Comparison of ENCODE assay signal across 27 cellular contexts in the genomic region with DNA sequence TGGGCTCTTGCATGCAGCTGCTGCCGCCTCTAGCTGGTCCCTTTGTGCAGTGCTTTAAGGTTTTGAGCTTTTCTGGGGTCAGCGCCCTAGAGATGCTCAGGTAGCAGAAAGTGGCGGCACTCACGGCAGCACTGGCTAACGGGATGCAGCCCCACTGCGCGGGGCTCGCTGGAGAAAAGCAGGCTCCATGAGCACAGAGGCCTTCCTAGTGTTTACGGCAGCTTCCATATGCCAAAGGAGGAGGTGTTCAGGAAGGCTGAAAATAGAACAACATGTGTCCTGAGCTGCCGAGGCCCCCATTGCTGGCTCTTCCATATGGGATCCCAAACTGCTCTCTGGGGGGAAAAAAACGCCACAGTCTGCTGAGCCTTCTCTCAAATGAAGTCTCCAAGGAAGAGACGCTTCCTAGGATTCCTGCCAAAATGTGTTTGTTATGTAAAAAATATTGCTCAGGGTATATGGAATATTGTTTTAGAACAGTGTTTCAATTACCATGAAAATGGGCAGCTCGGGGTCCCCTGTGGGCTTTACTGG.
DNase-seq lines count a peak whose midpoint lies in the region; ATAC-seq and TF ChIP-seq lines count a peak whose summit lies in the region.
"Had no signal": no experiment of that assay in that cellular context is flagged by ENCODE, and none has a peak within 500 bp of the region (broad histone marks: within the 10 kb centered on the region; RNA-seq: fewer than 3 reads in every experiment).

No MANE protein-coding gene starts in this region.

- no peak for TF ChIP-seq POLR2A in prostate gland (IDR thresholded peaks at IDR 0.05)

- in situ Hi-C loops in GM23248 (cut with MboI) = no loop called here

- H3K27me3 ChIP-seq in BLaER1 treated with 17β-estradiol and CSF1 and Interleukin-3, amounts not matched to agents 10 nM and 100 nM = peaks cover 0 to 16% (median 0%) of the 10 kb centered on the region in 11 experiments; a peak in 4 of 22 replicates
- H3K27me3 ChIP-seq in GM23248 (replicated peaks; ENCODE audit: insufficient read depth) = no peaks in the 10 kb centered on the region
- H3K27me3 ChIP-seq in prostate gland (replicated peaks; ENCODE audit: insufficient read depth) = no peaks in the 10 kb centered on the region
- H3K27me3 ChIP-seq: gastroesophageal sphincter, neutrophil, SJSA1, tibial nerve had no signal

- peaks cover 0 to 62% (median 17%) of the 10 kb centered on the region in 11 experiments; a peak in 14 of 22 replicates for H3K36me3 ChIP-seq in BLaER1 treated with 17β-estradiol and CSF1 and Interleukin-3, amounts not matched to agents 10 nM and 100 nM
- peaks cover 76% of the 10 kb centered on the region for H3K36me3 ChIP-seq in GM23248 (ENCODE audit: low read depth)
- H3K36me3 ChIP-seq in prostate gland = peaks cover 0 to 7% of the 10 kb centered on the region in 2 donors

- H3K79me2 ChIP-seq in GM23248 (ENCODE audit: insufficient read depth) = peaks cover 48% of the 10 kb centered on the region

- TF ChIP-seq CTCF in prostate gland (IDR thresholded peaks at IDR 0.05) = no peak

- POLR2A ChIA-PET in activated CD4-positive, alpha-beta memory T cell treated with anti-CD3 and anti-CD28 coated beads for 36 hours (lab: Charles Lee) = no interaction called here
- POLR2A ChIA-PET in activated CD4-positive, alpha-beta memory T cell treated with anti-CD3 and anti-CD28 coated beads, Interleukin-2, amount 10 ng/mL, durations not matched to agents 7 days and 5 days (lab: Charles Lee) = interaction anchor here (1.5 kb wide), 1 partner anchor 9 kb away, joined by 5 read pairs; no protein-coding TSS in a partner anchor

- H3K27me3 Mint-ChIP-seq in activated CD4-positive, alpha-beta memory T cell treated with anti-CD3 and anti-CD28 coated beads for 36 hours = no peaks in the 10 kb centered on the region
- H3K27me3 Mint-ChIP-seq in activated CD4-positive, alpha-beta memory T cell treated with anti-CD3 and anti-CD28 coated beads, Interleukin-2, amount 10 ng/mL, durations not matched to agents 7 days and 5 days = no peaks in the 10 kb centered on the region
- no peaks in the 10 kb centered on the region for H3K27me3 Mint-ChIP-seq in T-helper 17 cell
- H3K27me3 Mint-ChIP-seq: stimulated activated naive CD8-positive, alpha-beta T cell treated with anti-CD3 and anti-CD28 coated beads, Interleukin-15, Interleukin-2, amounts not matched to agents 100 ng/mL and 50 ng/mL, for 24 hours; T-cell had no signal

- ATAC-seq in T-helper 17 cell (no peak), HG03460 (IDR thresholded peaks at IDR 0.05; ENCODE audit: unreplicated experiment) (no peak)
- ATAC-seq: activated naive CD4-positive, alpha-beta T cell treated with anti-CD3 and anti-CD28 coated beads, Interleukin-2, amount 50 U/mL, for 72 hours; gastroesophageal sphincter; K562; T-cell had no signal

- intact Hi-C loops in activated CD4-positive, alpha-beta memory T cell treated with anti-CD3 and anti-CD28 coated beads for 36 hours (cut with micrococcal nuclease) = no loop called here
- intact Hi-C loops in prostate gland (cut with DNase I) = no loop called here

- no peak for DNase-seq in activated CD4-positive, alpha-beta memory T cell treated with anti-CD3 and anti-CD28 coated beads for 36 hours
- no peak for DNase-seq in activated CD4-positive, alpha-beta memory T cell treated with anti-CD3 and anti-CD28 coated beads, Interleukin-2, amount 10 ng/mL, durations not matched to agents 7 days and 5 days
- DNase-seq in T-helper 17 cell = no peak
- DNase-seq in inferior parietal cortex (ENCODE audit: extremely low spot score) = peak; percentile 72
- no peak for DNase-seq in GM23248
- DNase-seq in prostate gland (ENCODE audit: low spot score) = no peak
- DNase-seq: activated CD4-positive, alpha-beta T cell treated with anti-CD3 and anti-CD28 coated beads for 1 hour; activated CD8-positive, alpha-beta memory T cell treated with anti-CD3 and anti-CD28 coated beads for 24 hours; dermis blood vessel endothelial cell; GDM1; hypothalamus; immature natural killer cell; mesendoderm; NCI-H1105; NCI-H2081; NCI-H446; NCI-H774; T-cell had no signal

- peaks cover 9 to 35% (median 19%) of the 10 kb centered on the region in 10 experiments; a peak in 18 of 20 replicates for H3K4me1 ChIP-seq in BLaER1 treated with 17β-estradiol and CSF1 and Interleukin-3, amounts not matched to agents 10 nM and 100 nM
- no peaks in the 10 kb centered on the region for H3K4me1 ChIP-seq in GM23248 (ENCODE audit: insufficient read depth)
- no peaks in the 10 kb centered on the region for H3K4me1 ChIP-seq in prostate gland (replicated peaks)
- H3K4me1 ChIP-seq: SJSA1 had no signal

- H3K9me2 ChIP-seq in GM23248 (ENCODE audit: insufficient read depth) = no peaks in the 10 kb centered on the region

- H2AFZ ChIP-seq in GM23248 = no peak overlapping the region

- H3K4me3 ChIP-seq in BLaER1 treated with 17β-estradiol and CSF1 and Interleukin-3, amounts not matched to agents 10 nM and 100 nM = no peak overlapping the region
- H3K4me3 ChIP-seq in GM23248 (no peak overlapping the region), prostate gland (no peak overlapping the region)
- H3K4me3 ChIP-seq: gastroesophageal sphincter, K562, SJSA1, tibial nerve had no signal

- peak overlapping the region; percentile 23 for H3K27ac Mint-ChIP-seq in activated CD4-positive, alpha-beta memory T cell treated with anti-CD3 and anti-CD28 coated beads for 36 hours
- no peak overlapping the region for H3K27ac Mint-ChIP-seq in activated CD4-positive, alpha-beta memory T cell treated with anti-CD3 and anti-CD28 coated beads, Interleukin-2, amount 10 ng/mL, durations not matched to agents 7 days and 5 days
- no peak overlapping the region for H3K27ac Mint-ChIP-seq in T-helper 17 cell
- H3K27ac Mint-ChIP-seq: immature natural killer cell, T-cell had no signal

- peaks cover 27% of the 10 kb centered on the region for H3K4me1 Mint-ChIP-seq in activated CD4-positive, alpha-beta memory T cell treated with anti-CD3 and anti-CD28 coated beads for 36 hours (ENCODE audit: low read depth)
- H3K4me1 Mint-ChIP-seq in activated CD4-positive, alpha-beta memory T cell treated with anti-CD3 and anti-CD28 coated beads, Interleukin-2, amount 10 ng/mL, durations not matched to agents 7 days and 5 days = peaks cover 25% of the 10 kb centered on the region
- peaks cover 20% of the 10 kb centered on the region for H3K4me1 Mint-ChIP-seq in T-helper 17 cell
- H3K4me1 Mint-ChIP-seq: immature natural killer cell had no signal

- H4K20me1 ChIP-seq in BLaER1 treated with 17β-estradiol and CSF1 and Interleukin-3, amounts not matched to agents 10 nM and 100 nM = peaks cover 0 to 48% (median 0%) of the 10 kb centered on the region in 11 experiments; a peak in 10 of 22 replicates
- 0 out of 2 replicates have a peak, but pooled peaks cover 4% of the 10 kb centered on the region for H4K20me1 ChIP-seq in GM23248 (ENCODE audit: insufficient read depth)

- no peak overlapping the region for H3K27ac ChIP-seq in BLaER1 treated with 17β-estradiol and CSF1 and Interleukin-3, amounts not matched to agents 10 nM and 100 nM
- H3K27ac ChIP-seq in GM23248 = no peak overlapping the region
- no peak overlapping the region for H3K27ac ChIP-seq in prostate gland
- H3K27ac ChIP-seq: neutrophil, SJSA1, tibial nerve had no signal

- H3K9me3 Mint-ChIP-seq in activated CD4-positive, alpha-beta memory T cell treated with anti-CD3 and anti-CD28 coated beads for 36 hours = no peaks in the 10 kb centered on the region
- no peaks in the 10 kb centered on the region for H3K9me3 Mint-ChIP-seq in activated CD4-positive, alpha-beta memory T cell treated with anti-CD3 and anti-CD28 coated beads, Interleukin-2, amount 10 ng/mL, durations not matched to agents 7 days and 5 days
- H3K9me3 Mint-ChIP-seq: activated naive CD4-positive, alpha-beta T cell treated with anti-CD3 and anti-CD28 coated beads, Interleukin-2, amount 50 U/mL, for 72 hours; immature natural killer cell; stimulated activated naive CD8-positive, alpha-beta T cell treated with anti-CD3 and anti-CD28 coated beads, Interleukin-15, Interleukin-2, amounts not matched to agents 100 ng/mL and 50 ng/mL, for 24 hours; T-cell had no signal

- peaks cover 35% of the 10 kb centered on the region for H3K36me3 Mint-ChIP-seq in activated CD4-positive, alpha-beta memory T cell treated with anti-CD3 and anti-CD28 coated beads for 36 hours
- H3K36me3 Mint-ChIP-seq in activated CD4-positive, alpha-beta memory T cell treated with anti-CD3 and anti-CD28 coated beads, Interleukin-2, amount 10 ng/mL, durations not matched to agents 7 days and 5 days (ENCODE audit: low read depth) = no peaks in the 10 kb centered on the region
- H3K36me3 Mint-ChIP-seq in T-helper 17 cell (ENCODE audit: low read depth) = peaks cover 3% of the 10 kb centered on the region

- WGBS in GM23248 (ENCODE audit: low coverage in 1 of 2, low lambda C conversion rate in 2 of 2, missing lambda C conversion rate in 2 of 2), 2 experiments = 74 to 79% methylated on average over 13 of the region's 13 CpGs
- WGBS in prostate gland = 90% methylated on average over 13 of the region's 13 CpGs

- H3F3A ChIP-seq in GM23248 (ENCODE audit: insufficient read depth) = peaks cover 19% of the 10 kb centered on the region

- CTCF ChIA-PET in activated CD4-positive, alpha-beta memory T cell treated with anti-CD3 and anti-CD28 coated beads for 36 hours (lab: Charles Lee) = interaction anchor here (0.9 to 6.5 kb wide), 6 partner anchors 9 to 219 kb away, joined by 3 to 104 read pairs (median 9); no protein-coding TSS in a partner anchor
- CTCF ChIA-PET in activated CD4-positive, alpha-beta memory T cell treated with anti-CD3 and anti-CD28 coated beads, Interleukin-2, amount 10 ng/mL, durations not matched to agents 7 days and 5 days (lab: Charles Lee) = interaction anchor here (1.8 to 4.9 kb wide), 2 partner anchors 9 to 33 kb away, joined by 3 to 21 read pairs; no protein-coding TSS in a partner anchor

- no peak overlapping the region for H3K4me3 Mint-ChIP-seq in activated CD4-positive, alpha-beta memory T cell treated with anti-CD3 and anti-CD28 coated beads for 36 hours
- H3K4me3 Mint-ChIP-seq in activated CD4-positive, alpha-beta memory T cell treated with anti-CD3 and anti-CD28 coated beads, Interleukin-2, amount 10 ng/mL, durations not matched to agents 7 days and 5 days = no peak overlapping the region
- peak overlapping the region; percentile 73 for H3K4me3 Mint-ChIP-seq in T-helper 17 cell
- H3K4me3 Mint-ChIP-seq: immature natural killer cell; stimulated activated naive CD8-positive, alpha-beta T cell treated with anti-CD3 and anti-CD28 coated beads, Interleukin-15, Interleukin-2, amounts not matched to agents 100 ng/mL and 50 ng/mL, for 24 hours had no signal

- no peak overlapping the region for H3K9ac ChIP-seq in BLaER1 treated with 17β-estradiol and CSF1 and Interleukin-3, amounts not matched to agents 10 nM and 100 nM
- H3K9ac ChIP-seq in GM23248 = no peak overlapping the region

- H3K4me2 ChIP-seq in BLaER1 treated with 17β-estradiol and CSF1 and Interleukin-3, amounts not matched to agents 10 nM and 100 nM = peak overlapping the region in 6 of 11 experiments; percentile 61 to 81 (median 66); a peak in 6 of 22 replicates
- H3K4me2 ChIP-seq in GM23248 (ENCODE audit: unreplicated experiment) = no peak overlapping the region

- H3K9me3 ChIP-seq in BLaER1 treated with 17β-estradiol and CSF1 and Interleukin-3, amounts not matched to agents 10 nM and 100 nM (replicated peaks in 1 of 11) = no peaks in the 10 kb centered on the region
- H3K9me3 ChIP-seq in T-helper 17 cell (ENCODE audit: control insufficient read depth, low read length, poor library complexity, severe bottlenecking) = no peaks in the 10 kb centered on the region
- no peaks in the 10 kb centered on the region for H3K9me3 ChIP-seq in GM23248 (ENCODE audit: low read depth)
- H3K9me3 ChIP-seq in prostate gland = no peaks in the 10 kb centered on the region
- H3K9me3 ChIP-seq: gastroesophageal sphincter, neutrophil, SJSA1, tibial nerve had no signal
